Comparison of ENCODE assay signal across 1 cellular context in the genomic region with DNA sequence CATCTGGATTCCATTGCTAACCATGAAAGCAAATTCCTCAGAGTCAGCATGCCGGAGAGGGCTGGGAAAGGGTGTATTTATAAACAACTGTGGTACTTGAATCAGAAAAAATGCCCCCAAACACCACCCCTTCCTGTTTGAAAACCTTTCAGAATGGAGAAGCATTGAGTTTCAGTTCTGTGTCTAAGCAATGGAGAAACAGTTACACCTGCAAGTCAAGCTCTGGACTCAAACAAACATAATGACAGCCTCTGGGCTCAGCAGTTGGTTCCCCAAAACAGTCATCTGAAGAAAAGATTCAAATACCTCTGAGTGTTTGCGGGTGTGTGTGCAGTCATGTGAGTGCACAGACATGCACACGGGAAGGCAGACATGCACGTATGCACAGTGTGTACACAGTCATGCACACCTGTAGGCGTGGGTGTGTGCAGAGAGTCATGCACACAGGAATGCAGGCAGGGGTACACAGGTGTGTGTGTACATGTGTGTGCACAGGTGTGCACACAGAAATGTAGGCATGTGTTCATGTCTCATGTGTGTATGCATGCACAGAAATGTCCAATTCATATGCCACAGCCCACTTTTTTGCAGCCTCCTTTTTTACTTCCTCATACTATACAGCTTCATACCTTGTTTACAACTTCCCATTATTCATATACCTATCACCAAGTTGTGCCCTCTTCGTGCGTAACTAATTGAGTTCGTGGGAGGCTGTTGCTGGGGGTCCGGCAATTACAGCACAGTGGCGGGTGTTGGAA.
TF ChIP-seq lines count a peak whose summit lies in the region.

No MANE protein-coding gene starts in this region.

TF ChIP-seq in GM12878, 131 proteins besides CTCF, POLR2A, EP300 and RAD21 (continued from another document):
- TF ChIP-seq BACH1 (IDR thresholded peaks at IDR 0.05; ENCODE audit: borderline replicate concordance), result 0 out of 2 replicates have a peak, but pooled peaks have one; percentile 33
- no peak for TF ChIP-seq ZNF622 (IDR thresholded peaks at IDR 0.05)
- TF ChIP-seq ZBED1 (IDR thresholded peaks at IDR 0.05; ENCODE audit: borderline replicate concordance), result peak; percentile 68; the same call in 1 of the 2 replicates
- TF ChIP-seq MTA3 (IDR thresholded peaks at IDR 0.05; ENCODE audit: borderline replicate concordance, low read length), result peak; percentile 45; the same call in 1 of the 2 replicates
- TF ChIP-seq FOXM1 (IDR thresholded peaks at IDR 0.05; ENCODE audit: low read depth, low read length), result peak; percentile 79
- TF ChIP-seq JUND (IDR thresholded peaks at IDR 0.05; ENCODE audit: low read depth, low read length), result no peak
- no peak for TF ChIP-seq CHD1 (IDR thresholded peaks at IDR 0.05; ENCODE audit: low read depth, low read length)
- TF ChIP-seq SP1 (IDR thresholded peaks at IDR 0.05; ENCODE audit: low read depth, low read length), result peak; percentile 58
- TF ChIP-seq, protein P1, sequence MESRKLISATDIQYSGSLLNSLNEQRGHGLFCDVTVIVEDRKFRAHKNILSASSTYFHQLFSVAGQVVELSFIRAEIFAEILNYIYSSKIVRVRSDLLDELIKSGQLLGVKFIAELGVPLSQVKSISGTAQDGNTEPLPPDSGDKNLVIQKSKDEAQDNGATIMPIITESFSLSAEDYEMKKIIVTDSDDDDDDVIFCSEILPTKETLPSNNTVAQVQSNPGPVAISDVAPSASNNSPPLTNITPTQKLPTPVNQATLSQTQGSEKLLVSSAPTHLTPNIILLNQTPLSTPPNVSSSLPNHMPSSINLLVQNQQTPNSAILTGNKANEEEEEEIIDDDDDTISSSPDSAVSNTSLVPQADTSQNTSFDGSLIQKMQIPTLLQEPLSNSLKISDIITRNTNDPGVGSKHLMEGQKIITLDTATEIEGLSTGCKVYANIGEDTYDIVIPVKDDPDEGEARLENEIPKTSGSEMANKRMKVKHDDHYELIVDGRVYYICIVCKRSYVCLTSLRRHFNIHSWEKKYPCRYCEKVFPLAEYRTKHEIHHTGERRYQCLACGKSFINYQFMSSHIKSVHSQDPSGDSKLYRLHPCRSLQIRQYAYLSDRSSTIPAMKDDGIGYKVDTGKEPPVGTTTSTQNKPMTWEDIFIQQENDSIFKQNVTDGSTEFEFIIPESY (IDR thresholded peaks at IDR 0.05), result no peak
- TF ChIP-seq HDAC2 (IDR thresholded peaks at IDR 0.05), result no peak
- TF ChIP-seq, protein P2, sequence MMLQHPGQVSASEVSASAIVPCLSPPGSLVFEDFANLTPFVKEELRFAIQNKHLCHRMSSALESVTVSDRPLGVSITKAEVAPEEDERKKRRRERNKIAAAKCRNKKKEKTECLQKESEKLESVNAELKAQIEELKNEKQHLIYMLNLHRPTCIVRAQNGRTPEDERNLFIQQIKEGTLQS (IDR thresholded peaks at IDR 0.05; ENCODE audit: borderline replicate concordance, extremely low read depth, low read depth, low read length), result no peak
- TF ChIP-seq, protein P3, sequence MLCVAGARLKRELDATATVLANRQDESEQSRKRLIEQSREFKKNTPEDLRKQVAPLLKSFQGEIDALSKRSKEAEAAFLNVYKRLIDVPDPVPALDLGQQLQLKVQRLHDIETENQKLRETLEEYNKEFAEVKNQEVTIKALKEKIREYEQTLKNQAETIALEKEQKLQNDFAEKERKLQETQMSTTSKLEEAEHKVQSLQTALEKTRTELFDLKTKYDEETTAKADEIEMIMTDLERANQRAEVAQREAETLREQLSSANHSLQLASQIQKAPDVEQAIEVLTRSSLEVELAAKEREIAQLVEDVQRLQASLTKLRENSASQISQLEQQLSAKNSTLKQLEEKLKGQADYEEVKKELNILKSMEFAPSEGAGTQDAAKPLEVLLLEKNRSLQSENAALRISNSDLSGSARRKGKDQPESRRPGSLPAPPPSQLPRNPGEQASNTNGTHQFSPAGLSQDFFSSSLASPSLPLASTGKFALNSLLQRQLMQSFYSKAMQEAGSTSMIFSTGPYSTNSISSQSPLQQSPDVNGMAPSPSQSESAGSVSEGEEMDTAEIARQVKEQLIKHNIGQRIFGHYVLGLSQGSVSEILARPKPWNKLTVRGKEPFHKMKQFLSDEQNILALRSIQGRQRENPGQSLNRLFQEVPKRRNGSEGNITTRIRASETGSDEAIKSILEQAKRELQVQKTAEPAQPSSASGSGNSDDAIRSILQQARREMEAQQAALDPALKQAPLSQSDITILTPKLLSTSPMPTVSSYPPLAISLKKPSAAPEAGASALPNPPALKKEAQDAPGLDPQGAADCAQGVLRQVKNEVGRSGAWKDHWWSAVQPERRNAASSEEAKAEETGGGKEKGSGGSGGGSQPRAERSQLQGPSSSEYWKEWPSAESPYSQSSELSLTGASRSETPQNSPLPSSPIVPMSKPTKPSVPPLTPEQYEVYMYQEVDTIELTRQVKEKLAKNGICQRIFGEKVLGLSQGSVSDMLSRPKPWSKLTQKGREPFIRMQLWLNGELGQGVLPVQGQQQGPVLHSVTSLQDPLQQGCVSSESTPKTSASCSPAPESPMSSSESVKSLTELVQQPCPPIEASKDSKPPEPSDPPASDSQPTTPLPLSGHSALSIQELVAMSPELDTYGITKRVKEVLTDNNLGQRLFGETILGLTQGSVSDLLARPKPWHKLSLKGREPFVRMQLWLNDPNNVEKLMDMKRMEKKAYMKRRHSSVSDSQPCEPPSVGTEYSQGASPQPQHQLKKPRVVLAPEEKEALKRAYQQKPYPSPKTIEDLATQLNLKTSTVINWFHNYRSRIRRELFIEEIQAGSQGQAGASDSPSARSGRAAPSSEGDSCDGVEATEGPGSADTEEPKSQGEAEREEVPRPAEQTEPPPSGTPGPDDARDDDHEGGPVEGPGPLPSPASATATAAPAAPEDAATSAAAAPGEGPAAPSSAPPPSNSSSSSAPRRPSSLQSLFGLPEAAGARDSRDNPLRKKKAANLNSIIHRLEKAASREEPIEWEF (IDR thresholded peaks at IDR 0.05; ENCODE audit: insufficient replicate concordance, low read depth, low read length), result no peak
- TF ChIP-seq NFIC (IDR thresholded peaks at IDR 0.05; ENCODE audit: low read depth, low read length), result peak; percentile 89
